1 cellular context compared by ENCODE assay signal in the genomic region with DNA sequence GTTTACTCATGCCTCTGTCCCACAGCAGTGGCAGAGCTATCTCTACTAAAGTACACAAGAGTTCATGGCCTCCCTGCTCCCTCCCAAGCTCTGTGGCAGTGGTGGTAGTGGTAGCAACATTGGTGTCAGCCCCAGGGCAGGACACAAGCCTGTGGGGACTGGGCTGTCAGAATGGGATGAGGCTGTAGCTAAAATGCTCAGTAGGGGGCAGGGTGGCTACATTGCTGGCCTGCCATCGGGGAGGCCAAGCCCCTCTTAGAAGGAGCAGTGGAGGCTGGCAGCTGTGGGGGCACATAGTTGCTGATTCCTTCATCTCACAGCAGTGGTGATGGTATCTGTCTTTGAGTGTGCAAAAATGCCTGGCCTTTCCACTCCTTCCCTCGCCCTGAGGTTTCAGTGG.
TF ChIP-seq lines count a peak whose summit lies in the region.

No MANE protein-coding gene starts in this region.

TF ChIP-seq in H1, 55 proteins besides CTCF, POLR2A, EP300 and RAD21:
- TF ChIP-seq SP1 (IDR thresholded peaks at IDR 0.05; ENCODE audit: low read depth, low read length) (no peak), CREB1 (IDR thresholded peaks at IDR 0.05) (no peak), HDAC2 (IDR thresholded peaks at IDR 0.05; ENCODE audit: borderline replicate concordance in 1 of 2, low read depth in 2 of 2, low read length in 2 of 2) (no peak), KDM4A (IDR thresholded peaks at IDR 0.05; ENCODE audit: low read depth, low read length, severe bottlenecking) (no peak), BRCA1 (IDR thresholded peaks at IDR 0.05; ENCODE audit: low read depth, low read length) (no peak), CEBPB (IDR thresholded peaks at IDR 0.05; ENCODE audit: low read depth, low read length) (no peak), SAP30 (IDR thresholded peaks at IDR 0.05; ENCODE audit: insufficient read depth, insufficient replicate concordance, low read length) (no peak), CBX8 (IDR thresholded peaks at IDR 0.05; ENCODE audit: borderline replicate concordance, low read depth, low read length) (no peak), NRF1 (IDR thresholded peaks at IDR 0.05; ENCODE audit: low read depth, low read length) (no peak), POLR2AphosphoS5 (IDR thresholded peaks at IDR 0.05; ENCODE audit: low read depth, low read length) (no peak), RNF2 (IDR thresholded peaks at IDR 0.05; ENCODE audit: borderline replicate concordance, low read depth, low read length, missing control alignments, poor library complexity, severe bottlenecking) (no peak), SRF (IDR thresholded peaks at IDR 0.05; ENCODE audit: low read depth, low read length) (no peak), RBBP5 (IDR thresholded peaks at IDR 0.05; ENCODE audit: borderline replicate concordance, low read depth, low read length) (no peak), EZH2 (IDR thresholded peaks at IDR 0.05; ENCODE audit: low read depth, low read length, severe bottlenecking) (no peak), YY1 (IDR thresholded peaks at IDR 0.05; ENCODE audit: low read depth, low read length) (no peak), SIX5 (IDR thresholded peaks at IDR 0.05; ENCODE audit: low read depth, low read length) (no peak), SP4 (IDR thresholded peaks at IDR 0.05; ENCODE audit: low read length) (no peak)
- TF ChIP-seq, protein P1, sequence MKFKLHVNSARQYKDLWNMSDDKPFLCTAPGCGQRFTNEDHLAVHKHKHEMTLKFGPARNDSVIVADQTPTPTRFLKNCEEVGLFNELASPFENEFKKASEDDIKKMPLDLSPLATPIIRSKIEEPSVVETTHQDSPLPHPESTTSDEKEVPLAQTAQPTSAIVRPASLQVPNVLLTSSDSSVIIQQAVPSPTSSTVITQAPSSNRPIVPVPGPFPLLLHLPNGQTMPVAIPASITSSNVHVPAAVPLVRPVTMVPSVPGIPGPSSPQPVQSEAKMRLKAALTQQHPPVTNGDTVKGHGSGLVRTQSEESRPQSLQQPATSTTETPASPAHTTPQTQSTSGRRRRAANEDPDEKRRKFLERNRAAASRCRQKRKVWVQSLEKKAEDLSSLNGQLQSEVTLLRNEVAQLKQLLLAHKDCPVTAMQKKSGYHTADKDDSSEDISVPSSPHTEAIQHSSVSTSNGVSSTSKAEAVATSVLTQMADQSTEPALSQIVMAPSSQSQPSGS (IDR thresholded peaks at IDR 0.05; ENCODE audit: low read length) = no peak
- TF ChIP-seq, protein P2, sequence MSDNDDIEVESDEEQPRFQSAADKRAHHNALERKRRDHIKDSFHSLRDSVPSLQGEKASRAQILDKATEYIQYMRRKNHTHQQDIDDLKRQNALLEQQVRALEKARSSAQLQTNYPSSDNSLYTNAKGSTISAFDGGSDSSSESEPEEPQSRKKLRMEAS (IDR thresholded peaks at IDR 0.05) = no peak
TF ChIP-seq in H1: peak in this region for 0.
